ENCODE assay signal across 29 cellular contexts in genomic region chr7:158658475-158658874, GRCh38.
"Had no signal": no experiment of that assay in that cellular context is flagged by ENCODE, and none has a peak within 500 bp of the region (broad histone marks: within the 10 kb centered on the region; RNA-seq: fewer than 3 reads in every experiment).

No MANE protein-coding gene starts in this region.

- H3K27me3 ChIP-seq: hepatocyte, pancreas, sigmoid colon, stomach, thyroid gland, upper lobe of left lung, vagina had no signal

- H3K4me2 ChIP-seq: hepatocyte had no signal

- ATAC-seq: activated CD4-positive, CD25-positive, alpha-beta regulatory T cell treated with anti-CD3 and anti-CD28 coated beads, Interleukin-2, amount 50 U/mL, for 24 hours; activated naive CD4-positive, alpha-beta T cell treated with anti-CD3 and anti-CD28 coated beads, Interleukin-2, amount 50 U/mL, for 72 hours; left cardiac atrium; left ventricle myocardium superior; mucosa of descending colon; pancreas; psoas muscle; stimulated activated naive B cell treated with anti-CD40 and anti-IgM and Interleukin-4, amounts not matched to agents 10 μg/mL and 1 μg/mL and 100 μg/mL, for 72 hours; T-cell had no signal

- H3K9me3 Mint-ChIP-seq: activated CD4-positive, alpha-beta memory T cell treated with anti-CD3 and anti-CD28 coated beads, Interleukin-2, amount 10 ng/mL, durations not matched to agents 7 days and 5 days; activated CD4-positive, alpha-beta T cell treated with anti-CD3 and anti-CD28 coated beads, Interleukin-2, amount 10 ng/mL, durations not matched to agents 7 days and 5 days; activated naive CD4-positive, alpha-beta T cell treated with anti-CD3 and anti-CD28 coated beads, Interleukin-2, amount 50 U/mL, for 72 hours; activated T-cell treated with anti-CD3 and anti-CD28 coated beads, Interleukin-2, amount 50 U/mL, for 24 hours; central memory CD8-positive, alpha-beta T cell; dendritic cell treated with granulocyte-macrophage colony-stimulating factor and Interleukin-4, amounts not matched to agents 40 ng/mL and 50 ng/mL, for 4 days; nephron; stimulated activated naive B cell treated with anti-CD40 and anti-IgM and Interleukin-4, amounts not matched to agents 10 μg/mL and 1 μg/mL and 100 μg/mL, for 72 hours; T-cell; T-helper 2 cell treated with Interferon-gamma antibody and Interleukin-4, amounts not matched to agents 5 μg/mL and 100 μg/mL, for 36 hours had no signal

- H3K4me1 Mint-ChIP-seq: nephron; stimulated activated naive B cell treated with anti-CD40 and anti-IgM and Interleukin-4, amounts not matched to agents 10 μg/mL and 1 μg/mL and 100 μg/mL, for 72 hours had no signal

- H3K9me3 ChIP-seq: mucosa of descending colon, pancreas, psoas muscle, sigmoid colon, stomach, thyroid gland, upper lobe of left lung, vagina had no signal

- DNase-seq: activated CD4-positive, alpha-beta memory T cell treated with anti-CD3 and anti-CD28 coated beads, Interleukin-2, amount 10 ng/mL, durations not matched to agents 7 days and 5 days; activated CD4-positive, alpha-beta T cell treated with anti-CD3 and anti-CD28 coated beads, Interleukin-2, amount 10 ng/mL, durations not matched to agents 7 days and 5 days; activated CD8-positive, alpha-beta memory T cell treated with anti-CD3 and anti-CD28 coated beads, Interleukin-2, amount 50 U/mL, for 48 hours; activated naive CD4-positive, alpha-beta T cell; activated T-cell treated with anti-CD3 and anti-CD28 coated beads, Interleukin-2, amount 50 U/mL, for 24 hours; effector CD4-positive, alpha-beta T cell; left cardiac atrium; left ventricle myocardium superior; mucosa of descending colon; nucleus accumbens; pancreas; psoas muscle; sigmoid colon; small intestine; stimulated activated CD4-positive, alpha-beta T cell treated with anti-CD3 and anti-CD28 coated beads, Interleukin-4, amount 100 ng/mL, for 4 hours; stimulated activated CD8-positive, alpha-beta memory T cell treated with anti-CD3 and anti-CD28 coated beads, Interleukin-4, amount 100 ng/mL, for 48 hours; stimulated activated naive B cell treated with anti-CD40 and anti-IgM and Interleukin-4, amounts not matched to agents 10 μg/mL and 1 μg/mL and 100 μg/mL, for 72 hours; stomach; T-cell; thyroid gland; upper lobe of left lung had no signal

- H3K36me3 ChIP-seq: pancreas, thyroid gland had no signal

- H3K4me1 ChIP-seq: pancreas, psoas muscle, sigmoid colon, thyroid gland, upper lobe of left lung, vagina had no signal

- H3K79me2 ChIP-seq: hepatocyte had no signal

- H3K27ac ChIP-seq: hepatocyte, pancreas, psoas muscle, sigmoid colon, stomach, thyroid gland, upper lobe of left lung, vagina had no signal

- H3K27ac Mint-ChIP-seq: activated CD4-positive, alpha-beta T cell treated with anti-CD3 and anti-CD28 coated beads, Interleukin-2, amount 10 ng/mL, durations not matched to agents 7 days and 5 days; activated T-cell treated with anti-CD3 and anti-CD28 coated beads, Interleukin-2, amount 50 U/mL, for 24 hours; dendritic cell treated with granulocyte-macrophage colony-stimulating factor and Interleukin-4, amounts not matched to agents 40 ng/mL and 50 ng/mL, for 4 days; nephron; stimulated activated naive B cell treated with anti-CD40 and anti-IgM and Interleukin-4, amounts not matched to agents 10 μg/mL and 1 μg/mL and 100 μg/mL, for 72 hours; T-cell; T-helper 2 cell treated with Interferon-gamma antibody and Interleukin-4, amounts not matched to agents 5 μg/mL and 100 μg/mL, for 36 hours had no signal

- H3K27me3 Mint-ChIP-seq: activated CD4-positive, alpha-beta memory T cell treated with anti-CD3 and anti-CD28 coated beads, Interleukin-2, amount 10 ng/mL, durations not matched to agents 7 days and 5 days; activated CD4-positive, alpha-beta T cell treated with anti-CD3 and anti-CD28 coated beads, Interleukin-2, amount 10 ng/mL, durations not matched to agents 7 days and 5 days; activated T-cell treated with anti-CD3 and anti-CD28 coated beads, Interleukin-2, amount 50 U/mL, for 24 hours; central memory CD8-positive, alpha-beta T cell; dendritic cell treated with granulocyte-macrophage colony-stimulating factor and Interleukin-4, amounts not matched to agents 40 ng/mL and 50 ng/mL, for 4 days; stimulated activated naive B cell treated with anti-CD40 and anti-IgM and Interleukin-4, amounts not matched to agents 10 μg/mL and 1 μg/mL and 100 μg/mL, for 72 hours; T-cell had no signal

- H3K4me3 ChIP-seq: hepatocyte, mucosa of descending colon, pancreas, psoas muscle, sigmoid colon, stomach, thyroid gland, upper lobe of left lung, vagina had no signal

- H3K4me3 Mint-ChIP-seq: activated CD4-positive, alpha-beta memory T cell treated with anti-CD3 and anti-CD28 coated beads, Interleukin-2, amount 10 ng/mL, durations not matched to agents 7 days and 5 days; activated CD4-positive, alpha-beta T cell treated with anti-CD3 and anti-CD28 coated beads, Interleukin-2, amount 10 ng/mL, durations not matched to agents 7 days and 5 days; activated T-cell treated with anti-CD3 and anti-CD28 coated beads, Interleukin-2, amount 50 U/mL, for 24 hours; central memory CD8-positive, alpha-beta T cell; dendritic cell treated with granulocyte-macrophage colony-stimulating factor and Interleukin-4, amounts not matched to agents 40 ng/mL and 50 ng/mL, for 4 days; nephron; stimulated activated naive B cell treated with anti-CD40 and anti-IgM and Interleukin-4, amounts not matched to agents 10 μg/mL and 1 μg/mL and 100 μg/mL, for 72 hours; T-cell; T-helper 2 cell treated with Interferon-gamma antibody and Interleukin-4, amounts not matched to agents 5 μg/mL and 100 μg/mL, for 36 hours had no signal

- H2AFZ ChIP-seq: hepatocyte had no signal
